Comparison of ENCODE assay signal across 18 cellular contexts in the genomic region with DNA sequence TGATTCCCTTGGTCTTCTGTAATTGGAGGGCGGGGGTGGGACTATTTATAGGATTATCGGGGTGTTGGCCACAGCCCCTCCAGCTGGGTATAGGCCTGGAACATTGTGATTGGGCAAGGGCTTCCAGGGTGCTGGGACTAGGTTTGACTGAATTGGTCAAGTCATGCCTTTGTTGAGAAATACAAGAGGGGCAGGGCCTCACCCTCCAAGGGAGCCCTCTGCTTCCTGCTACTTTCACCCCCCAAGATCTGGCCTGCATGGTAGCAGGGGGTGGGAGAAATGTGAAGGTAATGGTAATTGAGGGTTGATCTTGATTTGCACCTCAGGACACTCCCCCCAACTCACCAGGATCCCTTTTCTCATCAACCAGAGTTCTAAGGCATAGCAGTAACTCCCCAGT. TPM values are rescaled to one million over a fixed set of nuclear protein-coding genes. Genes with fewer than 3 reads are reported as not detected.
DNase-seq lines count a peak whose midpoint lies in the region; ATAC-seq and TF ChIP-seq lines count a peak whose summit lies in the region.
"Had no signal": no experiment of that assay in that cellular context is flagged by ENCODE, and none has a peak within 500 bp of the region (broad histone marks: within the 10 kb centered on the region; RNA-seq: fewer than 3 reads in every experiment).

No MANE protein-coding gene starts in this region.

- H3K9ac ChIP-seq in DND-41 (ENCODE audit: low read depth, low read length): no peak overlapping the region
- H3K9ac ChIP-seq in HUES48 (ENCODE audit: low read depth, low read length): peak overlapping the region; percentile 58
- H3K9ac ChIP-seq in iPS-20b (ENCODE audit: low read depth, low read length): peak overlapping the region; percentile 40

- no peak overlapping the region for H3K27ac Mint-ChIP-seq in activated T-helper 1 cell treated with anti-CD3 and anti-CD28 coated beads, Interleukin-12 subunit alpha, Interleukin-12 subunit beta, Interleukin-2, Interleukin-4 antibody, amounts not matched to agents 30 ng/mL and 10 ng/mL and 1 ng/mL, durations not matched to agents 14 hours and 24 hours and 36 hours
- H3K27ac Mint-ChIP-seq: activated naive CD4-positive, alpha-beta T cell treated with anti-CD3 and anti-CD28 coated beads, Interleukin-2, amount 50 U/mL, for 72 hours had no signal

- ATAC-seq in DND-41 (ENCODE audit: insufficient read depth, low read depth): peak; percentile 21; the same call in 2 of the 3 replicates
- ATAC-seq: activated naive CD4-positive, alpha-beta T cell treated with anti-CD3 and anti-CD28 coated beads, Interleukin-2, amount 50 U/mL, for 72 hours had no signal

- peaks cover 31% of the 10 kb centered on the region for H3K4me1 ChIP-seq in DND-41 (ENCODE audit: insufficient read depth, low read length)
- H3K4me1 ChIP-seq in HUES48 (ENCODE audit: control insufficient read depth, insufficient read depth, low read length): peaks cover 87% of the 10 kb centered on the region
- peaks cover 70% of the 10 kb centered on the region for H3K4me1 ChIP-seq in iPS-20b (ENCODE audit: insufficient read depth, low read length)
- H3K4me1 ChIP-seq: sigmoid colon, tibial artery had no signal

- no peaks in the 10 kb centered on the region for H3K27me3 ChIP-seq in DND-41 (ENCODE audit: insufficient read depth, low read length, poor library complexity)
- H3K27me3 ChIP-seq in HUES48 (ENCODE audit: control insufficient read depth, insufficient read depth, low read length): no peaks in the 10 kb centered on the region
- H3K27me3 ChIP-seq in iPS-20b (ENCODE audit: insufficient read depth, low read length): no peaks in the 10 kb centered on the region
- H3K27me3 ChIP-seq: sigmoid colon had no signal

- no peaks in the 10 kb centered on the region for H3K36me3 ChIP-seq in DND-41 (ENCODE audit: insufficient read depth, low read length)
- peaks cover 6% of the 10 kb centered on the region; the same call in 1 of the 2 replicates for H3K36me3 ChIP-seq in HUES48 (ENCODE audit: control insufficient read depth, insufficient read depth, low read length)
- peaks cover 14% of the 10 kb centered on the region for H3K36me3 ChIP-seq in iPS-20b (ENCODE audit: insufficient read depth, low read depth, low read length)
- H3K36me3 ChIP-seq: sigmoid colon, tibial artery had no signal

- intact Hi-C loops in activated T-helper 1 cell treated with anti-CD3 and anti-CD28 coated beads, Interleukin-12 subunit alpha, Interleukin-12 subunit beta, Interleukin-2, Interleukin-4 antibody, amounts not matched to agents 30 ng/mL and 10 ng/mL and 1 ng/mL, durations not matched to agents 14 hours and 24 hours and 36 hours (cut with micrococcal nuclease): no loop called here

- H3K9me3 Mint-ChIP-seq in activated T-helper 1 cell treated with anti-CD3 and anti-CD28 coated beads, Interleukin-12 subunit alpha, Interleukin-12 subunit beta, Interleukin-2, Interleukin-4 antibody, amounts not matched to agents 30 ng/mL and 10 ng/mL and 1 ng/mL, durations not matched to agents 14 hours and 24 hours and 36 hours: no peaks in the 10 kb centered on the region
- H3K9me3 Mint-ChIP-seq: activated naive CD4-positive, alpha-beta T cell treated with anti-CD3 and anti-CD28 coated beads, Interleukin-2, amount 50 U/mL, for 72 hours had no signal

- H3K27me3 Mint-ChIP-seq in activated T-helper 1 cell treated with anti-CD3 and anti-CD28 coated beads, Interleukin-12 subunit alpha, Interleukin-12 subunit beta, Interleukin-2, Interleukin-4 antibody, amounts not matched to agents 30 ng/mL and 10 ng/mL and 1 ng/mL, durations not matched to agents 14 hours and 24 hours and 36 hours (ENCODE audit: insufficient read depth): peaks cover 2% of the 10 kb centered on the region

- no peaks in the 10 kb centered on the region for H3K79me2 ChIP-seq in DND-41 (ENCODE audit: insufficient read depth, low read length)

- DNase-seq in DND-41 (no peak), SKM-1 treated with dmso at 0.1 percent for 144 hours (lab: John Stamatoyannopoulos, UW; ENCODE audit: unreplicated experiment) (peak; percentile 82), activated gamma-delta T cell treated with Interleukin-2 at 50 U/mL for 16 hours (no peak), putamen (ENCODE audit: low spot score) (no peak), GM03348 (ENCODE audit: low spot score) (no peak)
- DNase-seq in activated T-helper 1 cell treated with anti-CD3 and anti-CD28 coated beads, Interleukin-12 subunit alpha, Interleukin-12 subunit beta, Interleukin-2, Interleukin-4 antibody, amounts not matched to agents 30 ng/mL and 10 ng/mL and 1 ng/mL, durations not matched to agents 14 hours and 24 hours and 36 hours (ENCODE audit: low spot score): no peak
- DNase-seq: activated CD4-positive, CD25-positive, alpha-beta regulatory T cell; Karpas-422; mammary epithelial cell; NCI-H187; NCI-H446 treated with DMSO at 0.1 percent for 48 hours; PC-9; sigmoid colon; stimulated activated CD4-positive, alpha-beta T cell treated with anti-CD3 and anti-CD28 coated beads, Interleukin-4, amount 100 ng/mL, for 1 hour; tibial artery had no signal

- no peak overlapping the region for H3K4me3 Mint-ChIP-seq in activated T-helper 1 cell treated with anti-CD3 and anti-CD28 coated beads, Interleukin-12 subunit alpha, Interleukin-12 subunit beta, Interleukin-2, Interleukin-4 antibody, amounts not matched to agents 30 ng/mL and 10 ng/mL and 1 ng/mL, durations not matched to agents 14 hours and 24 hours and 36 hours

- TF ChIP-seq CTCF in DND-41 (IDR thresholded peaks at IDR 0.05; ENCODE audit: borderline replicate concordance, extremely low read depth, low read length, poor library complexity, severe bottlenecking): no peak

- H3K4me3 ChIP-seq in DND-41 (ENCODE audit: low read depth in 1 of 2, low read length in 2 of 2) (no peak overlapping the region), HUES48 (ENCODE audit: low read depth, low read length) (peak overlapping the region; percentile 45), iPS-20b (ENCODE audit: low read length) (peak overlapping the region; percentile 58)
- H3K4me3 ChIP-seq: PC-9, sigmoid colon, tibial artery had no signal

- peaks cover 14% of the 10 kb centered on the region for H3K4me1 Mint-ChIP-seq in activated T-helper 1 cell treated with anti-CD3 and anti-CD28 coated beads, Interleukin-12 subunit alpha, Interleukin-12 subunit beta, Interleukin-2, Interleukin-4 antibody, amounts not matched to agents 30 ng/mL and 10 ng/mL and 1 ng/mL, durations not matched to agents 14 hours and 24 hours and 36 hours (ENCODE audit: low read depth)

- H3K36me3 Mint-ChIP-seq in activated T-helper 1 cell treated with anti-CD3 and anti-CD28 coated beads, Interleukin-12 subunit alpha, Interleukin-12 subunit beta, Interleukin-2, Interleukin-4 antibody, amounts not matched to agents 30 ng/mL and 10 ng/mL and 1 ng/mL, durations not matched to agents 14 hours and 24 hours and 36 hours (ENCODE audit: low read depth): no peaks in the 10 kb centered on the region
- H3K36me3 Mint-ChIP-seq: activated naive CD4-positive, alpha-beta T cell treated with anti-CD3 and anti-CD28 coated beads, Interleukin-2, amount 50 U/mL, for 72 hours had no signal

- peak overlapping the region; percentile 43; the same call in 1 of the 2 replicates for H3K27ac ChIP-seq in DND-41 (ENCODE audit: low read length)
- peak overlapping the region; percentile 97 for H3K27ac ChIP-seq in HUES48 (ENCODE audit: low read depth, low read length)
- peak overlapping the region; percentile 11 for H3K27ac ChIP-seq in iPS-20b (ENCODE audit: low read length)
- H3K27ac ChIP-seq: PC-9, sigmoid colon, tibial artery had no signal

- no peak overlapping the region for H2AFZ ChIP-seq in DND-41 (ENCODE audit: low read depth, low read length)

- no peak overlapping the region for H3K4me2 ChIP-seq in DND-41 (ENCODE audit: insufficient read depth, low read length)

- no peaks in the 10 kb centered on the region for H3K9me3 ChIP-seq in DND-41 (ENCODE audit: insufficient read depth, low read length, severe bottlenecking)
- H3K9me3 ChIP-seq in HUES48 (ENCODE audit: control insufficient read depth, insufficient read depth, low read length): no peaks in the 10 kb centered on the region
- H3K9me3 ChIP-seq in iPS-20b (ENCODE audit: insufficient read depth, low read depth, low read length): no peaks in the 10 kb centered on the region
- H3K9me3 ChIP-seq: sigmoid colon, tibial artery had no signal

- H4K20me1 ChIP-seq in DND-41 (ENCODE audit: insufficient read depth, low read length): no peaks in the 10 kb centered on the region

RNA-seq across cellular contexts. Expression of a gene that starts 25.2 kb away (rescaled TPM):
- total RNA-seq in activated T-helper 1 cell treated with anti-CD3 and anti-CD28 coated beads, Interleukin-12 subunit alpha, Interleukin-12 subunit beta, Interleukin-2, Interleukin-4 antibody, amounts not matched to agents 30 ng/mL and 10 ng/mL and 1 ng/mL, durations not matched to agents 14 hours and 24 hours and 36 hours: 0.08 TPM in 1 of 2 replicates, not detected in the other
- total RNA-seq: PC-9, sigmoid colon had no signal

Comparison
In these comparisons a context has a peak if more than half of its experiments do, and no peak if none do; other contexts are left out.
1. H3K27ac ChIP-seq: peak in every context shown above with its lines; median percentile 97 in HUES48; 43 in DND-41; 11 in iPS-20b.
2. H3K4me3 ChIP-seq: peak in HUES48 (single experiment) and iPS-20b (single experiment); none in DND-41 (0 of 2).